Comparison of ENCODE assay signal across 1 cellular context in genomic region chr7:121395961-121396757, GRCh38.
TF ChIP-seq lines count a peak whose summit lies in the region.

A gene with protein sequence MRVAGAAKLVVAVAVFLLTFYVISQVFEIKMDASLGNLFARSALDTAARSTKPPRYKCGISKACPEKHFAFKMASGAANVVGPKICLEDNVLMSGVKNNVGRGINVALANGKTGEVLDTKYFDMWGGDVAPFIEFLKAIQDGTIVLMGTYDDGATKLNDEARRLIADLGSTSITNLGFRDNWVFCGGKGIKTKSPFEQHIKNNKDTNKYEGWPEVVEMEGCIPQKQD (minus strand): TSS chr7:121396308. CDS start chr7:121382969, 13,339 bp downstream.

TF ChIP-seq in HepG2, 621 proteins besides CTCF, POLR2A, EP300 and RAD21 (continued from another document and continues in another):
- TF ChIP-seq, protein P1, sequence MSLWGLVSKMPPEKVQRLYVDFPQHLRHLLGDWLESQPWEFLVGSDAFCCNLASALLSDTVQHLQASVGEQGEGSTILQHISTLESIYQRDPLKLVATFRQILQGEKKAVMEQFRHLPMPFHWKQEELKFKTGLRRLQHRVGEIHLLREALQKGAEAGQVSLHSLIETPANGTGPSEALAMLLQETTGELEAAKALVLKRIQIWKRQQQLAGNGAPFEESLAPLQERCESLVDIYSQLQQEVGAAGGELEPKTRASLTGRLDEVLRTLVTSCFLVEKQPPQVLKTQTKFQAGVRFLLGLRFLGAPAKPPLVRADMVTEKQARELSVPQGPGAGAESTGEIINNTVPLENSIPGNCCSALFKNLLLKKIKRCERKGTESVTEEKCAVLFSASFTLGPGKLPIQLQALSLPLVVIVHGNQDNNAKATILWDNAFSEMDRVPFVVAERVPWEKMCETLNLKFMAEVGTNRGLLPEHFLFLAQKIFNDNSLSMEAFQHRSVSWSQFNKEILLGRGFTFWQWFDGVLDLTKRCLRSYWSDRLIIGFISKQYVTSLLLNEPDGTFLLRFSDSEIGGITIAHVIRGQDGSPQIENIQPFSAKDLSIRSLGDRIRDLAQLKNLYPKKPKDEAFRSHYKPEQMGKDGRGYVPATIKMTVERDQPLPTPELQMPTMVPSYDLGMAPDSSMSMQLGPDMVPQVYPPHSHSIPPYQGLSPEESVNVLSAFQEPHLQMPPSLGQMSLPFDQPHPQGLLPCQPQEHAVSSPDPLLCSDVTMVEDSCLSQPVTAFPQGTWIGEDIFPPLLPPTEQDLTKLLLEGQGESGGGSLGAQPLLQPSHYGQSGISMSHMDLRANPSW (CRISPR knock-in tag; IDR thresholded peaks at IDR 0.05; ENCODE audit: borderline replicate concordance), result no peak
- no peak for TF ChIP-seq ISX (CRISPR knock-in tag; conservative IDR thresholded peaks at IDR 0.05)
- TF ChIP-seq RFX1 (IDR thresholded peaks at IDR 0.05), result no peak
- TF ChIP-seq TRAFD1 (CRISPR knock-in tag; IDR thresholded peaks at IDR 0.05; ENCODE audit: borderline replicate concordance), result no peak
- TF ChIP-seq ZNF143 (CRISPR knock-in tag; IDR thresholded peaks at IDR 0.05), result no peak
- no peak for TF ChIP-seq ZNF264 (CRISPR knock-in tag; IDR thresholded peaks at IDR 0.05)
- TF ChIP-seq ZNF121 (CRISPR knock-in tag; IDR thresholded peaks at IDR 0.05), result no peak; the same call in 1 of the 2 replicates
- no peak; the same call in 1 of the 2 replicates for TF ChIP-seq HDAC2 (CRISPR knock-in tag; IDR thresholded peaks at IDR 0.05)
- TF ChIP-seq ZNF225 (CRISPR knock-in tag; IDR thresholded peaks at IDR 0.05), result no peak
- no peak for TF ChIP-seq ZBTB21 (CRISPR knock-in tag; IDR thresholded peaks at IDR 0.05)
- TF ChIP-seq ZNF589 (CRISPR knock-in tag; conservative IDR thresholded peaks at IDR 0.05), result no peak; the same call in 1 of the 2 replicates
- TF ChIP-seq ZNF614 (CRISPR knock-in tag; IDR thresholded peaks at IDR 0.05; ENCODE audit: borderline replicate concordance), result peak; percentile 60; the same call in 1 of the 2 replicates
- TF ChIP-seq, protein P2, sequence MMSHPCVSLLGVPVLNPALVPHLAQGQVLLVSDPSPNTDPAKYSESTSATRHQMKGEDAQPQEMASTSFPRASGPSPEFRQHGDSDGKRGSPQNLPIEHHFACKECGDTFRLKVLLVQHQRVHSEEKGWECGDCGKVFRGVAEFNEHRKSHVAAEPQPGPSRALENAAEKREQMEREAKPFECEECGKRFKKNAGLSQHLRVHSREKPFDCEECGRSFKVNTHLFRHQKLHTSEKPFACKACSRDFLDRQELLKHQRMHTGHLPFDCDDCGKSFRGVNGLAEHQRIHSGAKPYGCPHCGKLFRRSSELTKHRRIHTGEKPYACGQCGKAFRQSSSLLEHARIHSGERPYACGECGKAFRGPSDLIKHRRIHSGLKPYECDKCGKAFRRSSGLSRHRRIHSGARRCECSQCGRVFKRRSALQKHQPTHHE (CRISPR knock-in tag; IDR thresholded peaks at IDR 0.05; ENCODE audit: borderline replicate concordance), result peak; percentile 55; the same call in 1 of the 2 replicates
- TF ChIP-seq KLF11 (CRISPR knock-in tag; IDR thresholded peaks at IDR 0.05), result no peak
- no peak for TF ChIP-seq ZNF296 (CRISPR knock-in tag; conservative IDR thresholded peaks at IDR 0.05)
- peak; percentile 42 for TF ChIP-seq ZNF609 (CRISPR knock-in tag; IDR thresholded peaks at IDR 0.05; ENCODE audit: borderline replicate concordance)
- TF ChIP-seq GLMP (CRISPR knock-in tag; IDR thresholded peaks at IDR 0.05; ENCODE audit: borderline replicate concordance), result no peak
- TF ChIP-seq WIZ (CRISPR knock-in tag; IDR thresholded peaks at IDR 0.05), result no peak
- peak; percentile 37; the same call in 1 of the 2 replicates for TF ChIP-seq ZMYM3 (CRISPR knock-in tag; IDR thresholded peaks at IDR 0.05)
- TF ChIP-seq RBM39 (IDR thresholded peaks at IDR 0.05; ENCODE audit: low read depth, low read length, poor library complexity, severe bottlenecking), result peak; percentile 36
- no peak for TF ChIP-seq ZNF572 (CRISPR knock-in tag; IDR thresholded peaks at IDR 0.05)
- no peak for TF ChIP-seq ZNF839 (CRISPR knock-in tag; IDR thresholded peaks at IDR 0.05; ENCODE audit: borderline replicate concordance)
- peak; percentile 25; the same call in 1 of the 2 replicates for TF ChIP-seq ZNF205 (CRISPR knock-in tag; IDR thresholded peaks at IDR 0.05)
- TF ChIP-seq, protein P3, sequence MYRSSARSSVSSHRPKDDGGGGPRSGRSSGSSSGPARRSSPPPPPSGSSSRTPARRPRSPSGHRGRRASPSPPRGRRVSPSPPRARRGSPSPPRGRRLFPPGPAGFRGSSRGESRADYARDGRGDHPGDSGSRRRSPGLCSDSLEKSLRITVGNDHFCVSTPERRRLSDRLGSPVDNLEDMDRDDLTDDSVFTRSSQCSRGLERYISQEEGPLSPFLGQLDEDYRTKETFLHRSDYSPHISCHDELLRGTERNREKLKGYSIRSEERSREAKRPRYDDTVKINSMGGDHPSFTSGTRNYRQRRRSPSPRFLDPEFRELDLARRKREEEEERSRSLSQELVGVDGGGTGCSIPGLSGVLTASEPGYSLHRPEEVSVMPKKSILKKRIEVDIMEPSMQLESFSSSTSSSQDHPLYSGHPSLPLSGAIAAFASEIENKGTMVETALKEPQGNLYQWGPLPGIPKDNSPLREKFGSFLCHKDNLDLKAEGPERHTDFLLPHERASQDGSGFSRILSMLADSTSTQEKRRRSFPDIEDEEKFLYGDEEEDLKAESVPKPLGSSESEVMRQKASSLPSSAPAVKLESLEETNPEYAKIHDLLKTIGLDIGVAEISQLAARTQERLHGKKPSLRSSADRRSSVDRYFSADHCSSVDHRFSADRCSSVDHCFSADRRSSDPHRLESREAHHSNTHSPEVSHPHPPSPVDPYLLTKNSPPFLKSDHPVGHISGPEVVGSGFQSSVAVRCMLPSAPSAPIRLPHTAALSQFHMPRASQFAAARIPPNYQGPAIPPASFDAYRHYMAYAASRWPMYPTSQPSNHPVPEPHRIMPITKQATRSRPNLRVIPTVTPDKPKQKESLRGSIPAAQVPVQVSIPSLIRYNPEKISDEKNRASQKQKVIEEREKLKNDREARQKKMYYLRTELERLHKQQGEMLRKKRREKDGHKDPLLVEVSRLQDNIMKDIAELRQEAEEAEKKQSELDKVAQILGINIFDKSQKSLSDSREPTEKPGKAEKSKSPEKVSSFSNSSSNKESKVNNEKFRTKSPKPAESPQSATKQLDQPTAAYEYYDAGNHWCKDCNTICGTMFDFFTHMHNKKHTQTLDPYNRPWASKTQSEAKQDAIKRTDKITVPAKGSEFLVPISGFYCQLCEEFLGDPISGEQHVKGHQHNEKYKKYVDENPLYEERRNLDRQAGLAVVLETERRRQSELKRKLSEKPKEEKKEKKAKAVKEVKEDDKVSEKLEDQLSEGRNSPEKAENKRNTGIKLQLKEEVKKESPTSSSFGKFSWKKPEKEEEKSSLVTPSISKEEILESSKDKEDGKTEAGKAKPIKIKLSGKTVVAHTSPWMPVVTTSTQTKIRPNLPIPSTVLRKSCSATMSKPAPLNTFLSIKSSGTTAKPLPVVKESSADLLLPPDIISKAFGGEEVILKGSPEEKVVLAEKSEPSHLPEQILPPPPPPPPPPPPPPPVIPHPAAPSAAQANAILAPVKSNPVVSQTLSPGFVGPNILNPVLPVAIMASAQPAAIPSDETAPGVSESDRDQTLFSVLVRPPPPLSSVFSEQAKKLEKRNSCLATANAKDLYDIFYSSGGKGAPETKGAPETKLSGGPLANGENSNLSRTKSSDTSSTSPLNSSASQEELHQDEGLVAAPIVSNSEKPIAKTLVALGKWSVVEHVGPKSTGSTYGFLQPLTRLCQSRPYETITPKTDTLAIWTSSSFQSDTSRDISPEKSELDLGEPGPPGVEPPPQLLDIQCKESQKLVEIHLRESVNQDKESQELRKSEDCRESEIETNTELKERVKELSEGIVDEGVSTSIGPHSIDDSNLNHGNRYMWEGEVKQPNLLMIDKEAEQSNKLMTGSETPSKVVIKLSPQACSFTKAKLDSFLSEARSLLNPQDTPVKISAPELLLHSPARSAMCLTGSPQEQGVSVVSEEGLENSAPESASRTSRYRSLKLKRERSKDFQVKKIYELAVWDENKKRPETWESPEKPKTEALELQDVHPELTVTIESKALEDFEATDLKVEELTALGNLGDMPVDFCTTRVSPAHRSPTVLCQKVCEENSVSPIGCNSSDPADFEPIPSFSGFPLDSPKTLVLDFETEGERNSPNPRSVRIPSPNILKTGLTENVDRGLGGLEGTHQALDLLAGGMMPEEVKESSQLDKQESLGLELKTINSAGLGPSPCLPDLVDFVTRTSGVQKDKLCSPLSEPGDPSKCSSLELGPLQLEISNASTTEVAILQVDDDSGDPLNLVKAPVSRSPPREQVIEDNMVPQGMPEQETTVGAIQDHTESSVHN (CRISPR knock-in tag; IDR thresholded peaks at IDR 0.05), result no peak
- peak; percentile 38; the same call in 1 of the 2 replicates for TF ChIP-seq HES4 (CRISPR knock-in tag; IDR thresholded peaks at IDR 0.05; ENCODE audit: borderline replicate concordance)
- TF ChIP-seq ZNF788 (CRISPR knock-in tag; IDR thresholded peaks at IDR 0.05; ENCODE audit: borderline replicate concordance), result peak; percentile 26; the same call in 1 of the 2 replicates
- TF ChIP-seq, protein P4, sequence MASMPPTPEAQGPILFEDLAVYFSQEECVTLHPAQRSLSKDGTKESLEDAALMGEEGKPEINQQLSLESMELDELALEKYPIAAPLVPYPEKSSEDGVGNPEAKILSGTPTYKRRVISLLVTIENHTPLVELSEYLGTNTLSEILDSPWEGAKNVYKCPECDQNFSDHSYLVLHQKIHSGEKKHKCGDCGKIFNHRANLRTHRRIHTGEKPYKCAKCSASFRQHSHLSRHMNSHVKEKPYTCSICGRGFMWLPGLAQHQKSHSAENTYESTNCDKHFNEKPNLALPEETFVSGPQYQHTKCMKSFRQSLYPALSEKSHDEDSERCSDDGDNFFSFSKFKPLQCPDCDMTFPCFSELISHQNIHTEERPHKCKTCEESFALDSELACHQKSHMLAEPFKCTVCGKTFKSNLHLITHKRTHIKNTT (CRISPR knock-in tag; IDR thresholded peaks at IDR 0.05), result no peak
- TF ChIP-seq NCOR1 (IDR thresholded peaks at IDR 0.05; ENCODE audit: borderline replicate concordance, low read length), result no peak
- no peak for TF ChIP-seq EED (CRISPR knock-in tag; IDR thresholded peaks at IDR 0.05)
- TF ChIP-seq ATF2 (CRISPR knock-in tag; IDR thresholded peaks at IDR 0.05), result peak; percentile 34; the same call in 1 of the 2 replicates
- TF ChIP-seq ZKSCAN1 (IDR thresholded peaks at IDR 0.05; ENCODE audit: low read length), result no peak
- no peak for TF ChIP-seq SMARCC2 (IDR thresholded peaks at IDR 0.05)
- peak; percentile 56; the same call in 1 of the 2 replicates for TF ChIP-seq ZNF792 (CRISPR knock-in tag; IDR thresholded peaks at IDR 0.05)
- no peak for TF ChIP-seq MEF2D (CRISPR knock-in tag; IDR thresholded peaks at IDR 0.05)
